Comparison of ENCODE assay signal across 5 cellular contexts in genomic region chr5:135083334-135083733, GRCh38. TPM values are rescaled to one million over a fixed set of nuclear protein-coding genes. Genes with fewer than 3 reads are reported as not detected.
"Had no signal": no experiment of that assay in that cellular context is flagged by ENCODE, and none has a peak within 500 bp of the region (broad histone marks: within the 10 kb centered on the region; RNA-seq: fewer than 3 reads in every experiment).

No MANE protein-coding gene starts in this region.

RNA-seq across cellular contexts. Expression of gene PITX1, which starts 49.3 kb away (rescaled TPM):
- total RNA-seq: GM23248, GM23338, H1, H7, H9 had no signal
- polyA plus RNA-seq: GM23248, GM23338 had no signal
